In genomic region chr16:4426722-4427372, GRCh38 we compare ENCODE assay signal across 9 cellular contexts. TPM values are rescaled to one million over a fixed set of nuclear protein-coding genes. Genes with fewer than 3 reads are reported as not detected.
DNase-seq lines count a peak whose midpoint lies in the region; TF ChIP-seq lines count a peak whose summit lies in the region.
"Had no signal": no experiment of that assay in that cellular context is flagged by ENCODE, and none has a peak within 500 bp of the region (broad histone marks: within the 10 kb centered on the region; RNA-seq: fewer than 3 reads in every experiment).

No MANE protein-coding gene starts in this region.

- no peaks in the 10 kb centered on the region for H3K27me3 ChIP-seq in BLaER1 treated with 17β-estradiol and CSF1 and Interleukin-3, amounts not matched to agents 10 nM and 100 nM
- no peaks in the 10 kb centered on the region for H3K27me3 ChIP-seq in Loucy (ENCODE audit: insufficient read depth, low read length, poor library complexity, severe bottlenecking)
- no peaks in the 10 kb centered on the region for H3K27me3 ChIP-seq in dorsolateral prefrontal cortex

- H3K4me1 Mint-ChIP-seq in nephron, result peaks cover 20% of the 10 kb centered on the region

- H3K79me2 ChIP-seq in Loucy (ENCODE audit: insufficient read depth, low read length), result peaks cover 23% of the 10 kb centered on the region

- H3K27ac Mint-ChIP-seq in nephron, result peak overlapping the region; percentile 62 to 100 (median 99)

- no peaks in the 10 kb centered on the region for H3F3A ChIP-seq in Loucy (ENCODE audit: low read depth)

- H3K9me2 ChIP-seq in Loucy (replicated peaks; ENCODE audit: low read depth, low read length), result no peaks in the 10 kb centered on the region

- peak overlapping the region; percentile 92 to 97 (median 94) for H3K4me3 Mint-ChIP-seq in nephron

- H3K36me3 Mint-ChIP-seq in nephron (ENCODE audit: low read depth), result peaks cover 15% of the 10 kb centered on the region

- TF ChIP-seq CTCF in Loucy (conservative IDR thresholded peaks at IDR 0.05; ENCODE audit: low read length), result no peak
- no peak for TF ChIP-seq CTCF in dorsolateral prefrontal cortex (IDR thresholded peaks at IDR 0.05 in 54 of 56, conservative IDR thresholded peaks at IDR 0.05 in 2 of 56; ENCODE audit: low read depth in 1 of 56, partially characterized antibody in 56 of 56)
- TF ChIP-seq CTCF in nephron (IDR thresholded peaks at IDR 0.05; ENCODE audit: unreplicated experiment in 3 of 3), result no peak

- H3K9ac ChIP-seq in BLaER1 treated with 17β-estradiol and CSF1 and Interleukin-3, amounts not matched to agents 10 nM and 100 nM, result peak overlapping the region; percentile 87 to 97 (median 94)
- peak overlapping the region; percentile 84 for H3K9ac ChIP-seq in Loucy (ENCODE audit: low read depth, low read length, poor library complexity, severe bottlenecking)

- DNase-seq in dorsolateral prefrontal cortex (no peak), H4 (ENCODE audit: low spot score) (no peak), head of caudate nucleus (no peak), NCI-H510A treated with DMSO at 0.1 percent for 48 hours (lab: John Stamatoyannopoulos, UW) (no peak), NCI-H2029 (lab: John Stamatoyannopoulos, UW) (no peak)
- DNase-seq: activated gamma-delta T cell had no signal

- peak overlapping the region in 10 of 11 experiments; percentile 88 to 99 (median 96); a peak in 19 of 22 replicates for H3K27ac ChIP-seq in BLaER1 treated with 17β-estradiol and CSF1 and Interleukin-3, amounts not matched to agents 10 nM and 100 nM
- peak overlapping the region in 6 of 59 donors; percentile 97 to 100 (median 99) for H3K27ac ChIP-seq in dorsolateral prefrontal cortex

- H3K9me3 Mint-ChIP-seq in nephron, result no peaks in the 10 kb centered on the region

- peak overlapping the region; percentile 86 to 96 (median 89) for H3K4me2 ChIP-seq in BLaER1 treated with 17β-estradiol and CSF1 and Interleukin-3, amounts not matched to agents 10 nM and 100 nM
- H3K4me2 ChIP-seq in Loucy (ENCODE audit: low read depth, low read length, poor library complexity, severe bottlenecking), result peak overlapping the region; percentile 94

- peak overlapping the region; percentile 79 to 95 (median 82) for H3K4me3 ChIP-seq in BLaER1 treated with 17β-estradiol and CSF1 and Interleukin-3, amounts not matched to agents 10 nM and 100 nM
- H3K4me3 ChIP-seq in Loucy (ENCODE audit: low read length, poor library complexity, severe bottlenecking) (peak overlapping the region; percentile 93), dorsolateral prefrontal cortex (peak overlapping the region in 58 of 59 donors; percentile 59 to 100 (median 96))

- no peaks in the 10 kb centered on the region for H3K9me3 ChIP-seq in BLaER1 treated with 17β-estradiol and CSF1 and Interleukin-3, amounts not matched to agents 10 nM and 100 nM (replicated peaks in 1 of 11)
- no peaks in the 10 kb centered on the region for H3K9me3 ChIP-seq in Loucy (ENCODE audit: insufficient read depth, low read depth, low read length)

- peaks cover 21 to 25% (median 23%) of the 10 kb centered on the region in 10 experiments for H3K4me1 ChIP-seq in BLaER1 treated with 17β-estradiol and CSF1 and Interleukin-3, amounts not matched to agents 10 nM and 100 nM
- H3K4me1 ChIP-seq in Loucy (ENCODE audit: insufficient read depth, low read length, poor library complexity, severe bottlenecking), result peaks cover 7% of the 10 kb centered on the region

- H3K36me3 ChIP-seq in BLaER1 treated with 17β-estradiol and CSF1 and Interleukin-3, amounts not matched to agents 10 nM and 100 nM, result peaks cover 13 to 50% (median 37%) of the 10 kb centered on the region in 11 experiments
- H3K36me3 ChIP-seq in Loucy (ENCODE audit: insufficient read depth, low read length), result no peaks in the 10 kb centered on the region

- peaks cover 0 to 47% (median 15%) of the 10 kb centered on the region in 11 experiments; a peak in 10 of 22 replicates for H4K20me1 ChIP-seq in BLaER1 treated with 17β-estradiol and CSF1 and Interleukin-3, amounts not matched to agents 10 nM and 100 nM
- H4K20me1 ChIP-seq in Loucy (ENCODE audit: insufficient read depth, low read length, poor library complexity, severe bottlenecking), result peaks cover 9% of the 10 kb centered on the region

- no peaks in the 10 kb centered on the region for H3K27me3 Mint-ChIP-seq in nephron (ENCODE audit: low read depth)

- no peak overlapping the region for H2AFZ ChIP-seq in Loucy (ENCODE audit: low read length)

- intact Hi-C loops in dorsolateral prefrontal cortex (cut with DNase I) (loop anchor here (5.0 to 10.0 kb wide), 2 partner anchors 45 to 338 kb away; partner anchors contain the start of genes NMRAL1 (in 1 of the 2) and ZNF500 (in 1 of the 2)), head of caudate nucleus (cut with DNase I) (loop anchor here (10.0 kb wide), 1 partner anchor 48 kb away; the partner anchor contains the start of genes HMOX2 and NMRAL1)

RNA-seq across cellular contexts. Expression of gene DNAJA3, which starts 1.2 kb away (rescaled TPM):
- 10 to 100 TPM; 38.3 to 66.6 (median 53.2) TPM for total RNA-seq in dorsolateral prefrontal cortex
- 48.3 and 48.4 TPM in 2 replicates for total RNA-seq in H4 (2014; rRNA removed; shearing (Covaris generic))

RNA-seq across cellular contexts. Expression of gene CORO7, which starts 10.5 kb away (rescaled TPM):
- 100 to 1,000 TPM in 1 of 120 experiments, 10 to 100 TPM in 119; 38.4 to 111 (median 63.7) TPM for total RNA-seq in dorsolateral prefrontal cortex
- total RNA-seq in H4 (2014; rRNA removed; shearing (Covaris generic)), result 8.9 and 10.6 TPM in 2 replicates

RNA-seq across cellular contexts. Expression of gene NMRAL1, which starts 47.6 kb away (rescaled TPM):
- 10 to 100 TPM; 28.4 to 78.4 (median 55.8) TPM for total RNA-seq in dorsolateral prefrontal cortex
- 69.5 and 102 TPM in 2 replicates for total RNA-seq in H4 (2014; rRNA removed; shearing (Covaris generic))

RNA-seq across cellular contexts. Expression of gene HMOX2, which starts 49.4 kb away (rescaled TPM):
- 100 to 1,000 TPM in 32 of 120 experiments, 10 to 100 TPM in 88; 41.9 to 120 (median 90.5) TPM for total RNA-seq in dorsolateral prefrontal cortex
- total RNA-seq in H4 (2014; rRNA removed; shearing (Covaris generic)), result 46.3 and 48.4 TPM in 2 replicates

RNA-seq across cellular contexts. Expression of gene VASN, which starts 55.2 kb away (rescaled TPM):
- 10 to 100 TPM in 84 of 120 experiments, 1 to 10 TPM in 36; 3.9 to 49.4 (median 12.1) TPM for total RNA-seq in dorsolateral prefrontal cortex
- total RNA-seq in H4 (2014; rRNA removed; shearing (Covaris generic)), result 22.8 and 32.2 TPM in 2 replicates
